ENCODE assay signal across 11 cellular contexts in genomic region chr19:8458380-8458779, GRCh38. TPM values are rescaled to one million over a fixed set of nuclear protein-coding genes. Genes with fewer than 3 reads are reported as not detected.
DNase-seq lines count a peak whose midpoint lies in the region; ATAC-seq and TF ChIP-seq lines count a peak whose summit lies in the region.
"Had no signal": no experiment of that assay in that cellular context is flagged by ENCODE, and none has a peak within 500 bp of the region (broad histone marks: within the 10 kb centered on the region; RNA-seq: fewer than 3 reads in every experiment).

No MANE protein-coding gene starts in this region.

- H3K4me3 Mint-ChIP-seq in activated T-cell treated with anti-CD3 and anti-CD28 coated beads, Interleukin-2, amount 50 U/mL, for 72 hours: peak overlapping the region in 1 of 2 donors; percentile 65
- H3K4me3 Mint-ChIP-seq in activated CD4-positive, alpha-beta memory T cell treated with anti-CD3 and anti-CD28 coated beads for 36 hours: no peak overlapping the region
- H3K4me3 Mint-ChIP-seq in mesothelial cell of epicardium: no peak overlapping the region
- no peak overlapping the region for H3K4me3 Mint-ChIP-seq in endodermal cell
- H3K4me3 Mint-ChIP-seq: activated T-cell treated with anti-CD3 and anti-CD28 coated beads, Interleukin-2, amount 50 U/mL, for 4 hours; immature natural killer cell had no signal

- H3K27ac Mint-ChIP-seq in activated T-cell treated with anti-CD3 and anti-CD28 coated beads, Interleukin-2, amount 50 U/mL, for 72 hours: peak overlapping the region; percentile 83
- H3K27ac Mint-ChIP-seq in activated CD4-positive, alpha-beta memory T cell treated with anti-CD3 and anti-CD28 coated beads for 36 hours: peak overlapping the region; percentile 65
- peak overlapping the region; percentile 96 for H3K27ac Mint-ChIP-seq in mesothelial cell of epicardium
- no peak overlapping the region for H3K27ac Mint-ChIP-seq in endodermal cell

- ATAC-seq in activated T-cell treated with anti-CD3 and anti-CD28 coated beads, Interleukin-2, amount 50 U/mL, for 72 hours (replicated peaks in 1 of 2): no peak

- H3K27ac ChIP-seq in thyroid gland (peak overlapping the region in 2 of 3 donors; percentile 8 to 69), endodermal cell (ENCODE audit: low read depth, low read length) (no peak overlapping the region)

- H3K36me3 Mint-ChIP-seq in activated T-cell treated with anti-CD3 and anti-CD28 coated beads, Interleukin-2, amount 50 U/mL, for 72 hours (ENCODE audit: insufficient read depth in 2 of 2): peaks cover 8 to 29% of the 10 kb centered on the region in 2 donors
- peaks cover 49% of the 10 kb centered on the region for H3K36me3 Mint-ChIP-seq in activated CD4-positive, alpha-beta memory T cell treated with anti-CD3 and anti-CD28 coated beads for 36 hours
- H3K36me3 Mint-ChIP-seq in mesothelial cell of epicardium: peaks cover 11% of the 10 kb centered on the region
- H3K36me3 Mint-ChIP-seq in endodermal cell (ENCODE audit: low read depth): peaks cover 70% of the 10 kb centered on the region

- no peak for DNase-seq in activated T-cell treated with anti-CD3 and anti-CD28 coated beads, Interleukin-2, amount 50 U/mL, for 72 hours
- DNase-seq in activated T-cell treated with anti-CD3 and anti-CD28 coated beads, Interleukin-2, amount 50 U/mL, for 1 hour: no peak
- DNase-seq in activated CD4-positive, alpha-beta memory T cell treated with anti-CD3 and anti-CD28 coated beads for 36 hours: no peak
- DNase-seq in mesothelial cell of epicardium (ENCODE audit: low spot score in 2 of 2, unreplicated experiment in 2 of 2) (no peak), thyroid gland (peak in 1 of 2 donors; percentile 35), T-helper 9 cell (no peak), endodermal cell (no peak)
- DNase-seq in activated CD4-positive, alpha-beta T cell treated with anti-CD3 and anti-CD28 coated beads, Interleukin-2, amount 50 U/mL, for 4 hours: no peak
- DNase-seq: activated T-cell treated with anti-CD3 and anti-CD28 coated beads, Interleukin-2, amount 50 U/mL, for 4 hours; immature natural killer cell; NCI-H187 had no signal

- CTCF ChIA-PET in activated CD4-positive, alpha-beta memory T cell treated with anti-CD3 and anti-CD28 coated beads for 36 hours (lab: Charles Lee): interaction anchor here (0.6 to 1.2 kb wide), 4 partner anchors 45 to 1186 kb away, joined by 3 to 6 read pairs (median 4); partner anchors contain the start of gene MARCHF2

- no peak for TF ChIP-seq POLR2A in thyroid gland (IDR thresholded peaks at IDR 0.05)

- intact Hi-C loops in activated CD4-positive, alpha-beta memory T cell treated with anti-CD3 and anti-CD28 coated beads for 36 hours (cut with micrococcal nuclease): no loop called here
- intact Hi-C loops in thyroid gland (cut with DNase I): no loop called here

- 48 to 59% methylated on average over 5 of the region's 5 CpGs for WGBS in thyroid gland, 2 donors
- WGBS in endodermal cell (ENCODE audit: insufficient coverage in 1 of 2, insufficient read length in 1 of 2), 2 experiments: 88 to 100% methylated on average over 1 to 5 of the region's 5 CpGs

- H3K36me3 ChIP-seq in thyroid gland: peaks cover 0 to 5% of the 10 kb centered on the region in 2 donors
- peaks cover 98% of the 10 kb centered on the region for H3K36me3 ChIP-seq in endodermal cell (ENCODE audit: control insufficient read depth, insufficient read depth, low read length)

- no peak overlapping the region for H3K9ac ChIP-seq in endodermal cell (ENCODE audit: extremely low read depth, low read length, poor library complexity, severe bottlenecking)

- H3K9me3 Mint-ChIP-seq in activated T-cell treated with anti-CD3 and anti-CD28 coated beads, Interleukin-2, amount 50 U/mL, for 72 hours: no peaks in the 10 kb centered on the region
- no peaks in the 10 kb centered on the region for H3K9me3 Mint-ChIP-seq in activated CD4-positive, alpha-beta memory T cell treated with anti-CD3 and anti-CD28 coated beads for 36 hours
- no peaks in the 10 kb centered on the region for H3K9me3 Mint-ChIP-seq in mesothelial cell of epicardium
- no peaks in the 10 kb centered on the region for H3K9me3 Mint-ChIP-seq in endodermal cell
- H3K9me3 Mint-ChIP-seq: activated T-cell treated with anti-CD3 and anti-CD28 coated beads, Interleukin-2, amount 50 U/mL, for 4 hours; immature natural killer cell had no signal

- H3K27me3 Mint-ChIP-seq in activated T-cell treated with anti-CD3 and anti-CD28 coated beads, Interleukin-2, amount 50 U/mL, for 72 hours (ENCODE audit: low read depth): no peaks in the 10 kb centered on the region
- no peaks in the 10 kb centered on the region for H3K27me3 Mint-ChIP-seq in activated CD4-positive, alpha-beta memory T cell treated with anti-CD3 and anti-CD28 coated beads for 36 hours
- H3K27me3 Mint-ChIP-seq in mesothelial cell of epicardium (ENCODE audit: low read depth) (no peaks in the 10 kb centered on the region), endodermal cell (ENCODE audit: insufficient read depth) (no peaks in the 10 kb centered on the region)

- H3K4me1 ChIP-seq in thyroid gland: peaks cover 62 to 74% of the 10 kb centered on the region in 2 donors
- H3K4me1 ChIP-seq in endodermal cell (ENCODE audit: control insufficient read depth, insufficient read depth, low read length): peaks cover 22% of the 10 kb centered on the region

- POLR2A ChIA-PET in activated CD4-positive, alpha-beta memory T cell treated with anti-CD3 and anti-CD28 coated beads for 36 hours (lab: Charles Lee): interaction anchor here (0.9 to 2.0 kb wide), 2 partner anchors 13 to 55 kb away, joined by 6 to 8 read pairs; partner anchors contain the start of gene ZNF414

- H3K27me3 ChIP-seq in thyroid gland (no peaks in the 10 kb centered on the region), endodermal cell (ENCODE audit: control insufficient read depth, insufficient read depth, low read length, poor library complexity, severe bottlenecking) (no peaks in the 10 kb centered on the region)

- H3K9me3 ChIP-seq in thyroid gland: no peaks in the 10 kb centered on the region
- H3K9me3 ChIP-seq in endodermal cell (ENCODE audit: control insufficient read depth, low read length): no peaks in the 10 kb centered on the region

- peaks cover 69% of the 10 kb centered on the region for H3K4me1 Mint-ChIP-seq in activated T-cell treated with anti-CD3 and anti-CD28 coated beads, Interleukin-2, amount 50 U/mL, for 72 hours (ENCODE audit: low read depth)
- peaks cover 90% of the 10 kb centered on the region for H3K4me1 Mint-ChIP-seq in activated CD4-positive, alpha-beta memory T cell treated with anti-CD3 and anti-CD28 coated beads for 36 hours (ENCODE audit: low read depth)
- H3K4me1 Mint-ChIP-seq in mesothelial cell of epicardium: peaks cover 68% of the 10 kb centered on the region
- peaks cover 78% of the 10 kb centered on the region for H3K4me1 Mint-ChIP-seq in endodermal cell

- H3K4me3 ChIP-seq in thyroid gland (replicated peaks in 1 of 3) (no peak overlapping the region), endodermal cell (ENCODE audit: low read length) (no peak overlapping the region)

- TF ChIP-seq CTCF in mesothelial cell of epicardium (IDR thresholded peaks at IDR 0.05; ENCODE audit: unreplicated experiment) (no peak), thyroid gland (IDR thresholded peaks at IDR 0.05) (no peak), endodermal cell (conservative IDR thresholded peaks at IDR 0.05) (no peak)

RNA-seq across cellular contexts. Expression of gene HNRNPM, which starts 13.6 kb away (rescaled TPM):
- total RNA-seq in activated T-cell treated with anti-CD3 and anti-CD28 coated beads, Interleukin-2, amount 50 U/mL, for 72 hours: 100 to 1,000 TPM; 168 to 183 TPM
- total RNA-seq in activated CD4-positive, alpha-beta memory T cell treated with anti-CD3 and anti-CD28 coated beads for 36 hours: 100 to 1,000 TPM; 237 to 238 TPM
- total RNA-seq in mesothelial cell of epicardium (249 to 259 TPM (median 252 TPM) in 3 replicates), thyroid gland (100 to 1,000 TPM in 2 of 4 donors, 10 to 100 TPM in 2; 79.3 to 138 (median 97.2) TPM), endodermal cell (100 to 1,000 TPM; 271 to 370 TPM)
- polyA plus RNA-seq in endodermal cell (2013, experiment 1 of 2): 198 TPM
- 223 TPM for polyA plus RNA-seq in endodermal cell (2013, experiment 2 of 2)

RNA-seq across cellular contexts. Expression of gene PRAM1, which starts 44.1 kb away (rescaled TPM):
- total RNA-seq in activated T-cell treated with anti-CD3 and anti-CD28 coated beads, Interleukin-2, amount 50 U/mL, for 72 hours: 1 to 10 TPM; 1.3 to 1.9 TPM
- under 1 TPM; 0.73 to 1.00 TPM for total RNA-seq in activated CD4-positive, alpha-beta memory T cell treated with anti-CD3 and anti-CD28 coated beads for 36 hours
- 0.70 to 1.2 TPM (median 0.94 TPM) in 3 replicates for total RNA-seq in mesothelial cell of epicardium
- 1 to 10 TPM in 1 of 4 donors, under 1 TPM in 2, not detected in 1; 0.58 to 2.0 (median 0.81) TPM for total RNA-seq in thyroid gland
- 1 to 10 TPM in 1 of 2 donors, under 1 TPM in 1; 0.40 to 1.9 TPM for total RNA-seq in endodermal cell
- polyA plus RNA-seq in endodermal cell (2013, experiment 1 of 2): 1.00 TPM
- 0.58 TPM for polyA plus RNA-seq in endodermal cell (2013, experiment 2 of 2)

RNA-seq across cellular contexts. Expression of gene MARCHF2, which starts 45.3 kb away (rescaled TPM):
- total RNA-seq in activated T-cell treated with anti-CD3 and anti-CD28 coated beads, Interleukin-2, amount 50 U/mL, for 72 hours: 10 to 100 TPM; 12.1 to 13.0 TPM
- total RNA-seq in activated CD4-positive, alpha-beta memory T cell treated with anti-CD3 and anti-CD28 coated beads for 36 hours: 10 to 100 TPM; 14.5 to 16.0 TPM
- total RNA-seq in mesothelial cell of epicardium (20.7 to 21.4 TPM (median 21.4 TPM) in 3 replicates), thyroid gland (100 to 1,000 TPM; 168 to 245 (median 215) TPM), endodermal cell (10 to 100 TPM; 31.8 to 35.9 TPM)
- 21.8 TPM for polyA plus RNA-seq in endodermal cell (2013, experiment 1 of 2)
- polyA plus RNA-seq in endodermal cell (2013, experiment 2 of 2): 20.4 TPM

RNA-seq across cellular contexts. Expression of gene ZNF414, which starts 55.6 kb away (rescaled TPM):
- total RNA-seq in activated T-cell treated with anti-CD3 and anti-CD28 coated beads, Interleukin-2, amount 50 U/mL, for 72 hours: 10 to 100 TPM; 25.7 to 29.9 TPM
- total RNA-seq in activated CD4-positive, alpha-beta memory T cell treated with anti-CD3 and anti-CD28 coated beads for 36 hours: 10 to 100 TPM; 19.7 to 24.6 TPM
- total RNA-seq in mesothelial cell of epicardium (33.5 to 37.1 TPM (median 35.5 TPM) in 3 replicates), thyroid gland (10 to 100 TPM in 3 of 4 donors, 1 to 10 TPM in 1; 9.1 to 44.3 (median 34.4) TPM), endodermal cell (10 to 100 TPM; 22.6 to 23.7 TPM)
- 20.2 TPM for polyA plus RNA-seq in endodermal cell (2013, experiment 1 of 2)
- polyA plus RNA-seq in endodermal cell (2013, experiment 2 of 2): 25.0 TPM
